Comparison of ENCODE assay signal across 15 cellular contexts in genomic region chr17:78910885-78911284, GRCh38. TPM values are rescaled to one million over a fixed set of nuclear protein-coding genes. Genes with fewer than 3 reads are reported as not detected.
DNase-seq lines count a peak whose midpoint lies in the region; ATAC-seq, FAIRE-seq and TF ChIP-seq lines count a peak whose summit lies in the region.
"Had no signal": no experiment of that assay in that cellular context is flagged by ENCODE, and none has a peak within 500 bp of the region (broad histone marks: within the 10 kb centered on the region; RNA-seq: fewer than 3 reads in every experiment).

No MANE protein-coding gene starts in this region.

- no peaks in the 10 kb centered on the region for H3K9me3 ChIP-seq in GM12878 (replicated peaks; ENCODE audit: control insufficient read depth, insufficient read depth, low read length)
- H3K9me3 ChIP-seq: psoas muscle had no signal

- DNase-seq in Right ventricle myocardium inferior (ENCODE audit: missing footprints) (peak; percentile 59), cardiac septum (ENCODE audit: low spot score) (no peak), GM12878 (ENCODE audit: low read depth, low spot score) (no peak), medulla oblongata (ENCODE audit: extremely low spot score) (peak; percentile 85), H4 (ENCODE audit: low spot score) (no peak)
- no peak for DNase-seq in activated CD8-positive, alpha-beta memory T cell treated with anti-CD3 and anti-CD28 coated beads, Interleukin-2, amount 50 U/mL, for 4 hours
- no peak for DNase-seq in activated CD4-positive, alpha-beta T cell treated with anti-CD3 and anti-CD28 coated beads for 36 hours
- DNase-seq: activated CD4-positive, alpha-beta T cell treated with anti-CD3 and anti-CD28 coated beads for 48 hours; activated T-cell treated with anti-CD3 and anti-CD28 coated beads, Interleukin-2, amount 50 U/mL, for 4 hours; dermis blood vessel endothelial cell; H7; NCI-H2107; psoas muscle had no signal

- H3K4me3 ChIP-seq in GM12878 = no peak overlapping the region
- H3K4me3 ChIP-seq: psoas muscle had no signal

- BruUV-seq in GM12878 (replicated peaks; lab: Mats Ljungman, UMichigan) = no TSS peak

- no peak for FAIRE-seq in GM12878 (lab: Jason Lieb, UNC)

- TF ChIP-seq CTCF in GM12878 (IDR thresholded peaks at IDR 0.05 in 2 of 3, conservative IDR thresholded peaks at IDR 0.05 in 1 of 3; ENCODE audit: control insufficient read depth in 2 of 3, extremely low read depth in 1 of 3, insufficient read depth in 1 of 3, low read depth in 3 of 3, low read length in 3 of 3) = no peak

- in situ Hi-C loops in GM12878 (cut with MboI) = no loop called here

- no peak overlapping the region for H3K27ac ChIP-seq in GM12878 (ENCODE audit: control insufficient read depth, insufficient read depth)
- H3K27ac ChIP-seq: 22Rv1, psoas muscle had no signal

- no peaks in the 10 kb centered on the region for H3K36me3 ChIP-seq in GM12878 (ENCODE audit: control insufficient read depth in 2 of 2, insufficient read depth in 2 of 2, low read length in 1 of 2)

- ATAC-seq in Right ventricle myocardium inferior (peak; percentile 68), GM12878 (no peak), GM19397 (IDR thresholded peaks at IDR 0.05; ENCODE audit: unreplicated experiment) (no peak)
- ATAC-seq in activated CD4-positive, alpha-beta T cell treated with anti-CD3 and anti-CD28 coated beads for 36 hours = no peak
- ATAC-seq: activated T-cell treated with anti-CD3 and anti-CD28 coated beads, Interleukin-2, amount 50 U/mL, for 4 hours; psoas muscle had no signal

- 15% methylated on average over 9 of the region's 9 CpGs for WGBS in GM12878 (ENCODE audit: insufficient coverage, insufficient replicate concordance, low lambda C conversion rate, missing lambda C conversion rate)

- RAD21 ChIA-PET in GM12878 (lab: Charles Lee; ENCODE audit: unreplicated experiment) = no interaction called here

- no peak overlapping the region for H3K27ac Mint-ChIP-seq in activated CD4-positive, alpha-beta T cell treated with anti-CD3 and anti-CD28 coated beads for 36 hours

- no peaks in the 10 kb centered on the region for H3K79me2 ChIP-seq in GM12878 (ENCODE audit: control insufficient read depth, insufficient read depth, low read length)

- no peak overlapping the region for H3K9ac ChIP-seq in GM12878 (ENCODE audit: control insufficient read depth, insufficient read depth, low read length)

- H3K27me3 Mint-ChIP-seq in activated CD4-positive, alpha-beta T cell treated with anti-CD3 and anti-CD28 coated beads for 36 hours = no peaks in the 10 kb centered on the region

- H3K36me3 Mint-ChIP-seq in activated CD4-positive, alpha-beta T cell treated with anti-CD3 and anti-CD28 coated beads for 36 hours (ENCODE audit: low read depth) = no peaks in the 10 kb centered on the region

- no peak overlapping the region for H3K4me3 Mint-ChIP-seq in activated CD4-positive, alpha-beta T cell treated with anti-CD3 and anti-CD28 coated beads for 36 hours
- H3K4me3 Mint-ChIP-seq: activated T-cell treated with anti-CD3 and anti-CD28 coated beads, Interleukin-2, amount 50 U/mL, for 4 hours had no signal

- H4K20me1 ChIP-seq in GM12878 (ENCODE audit: control insufficient read depth, insufficient read depth) = no peaks in the 10 kb centered on the region

- no peak for TF ChIP-seq EP300 in GM12878 (IDR thresholded peaks at IDR 0.05; ENCODE audit: borderline replicate concordance in 1 of 2, control insufficient read depth in 1 of 2, low read depth in 2 of 2, low read length in 2 of 2)

- TF ChIP-seq RAD21 in GM12878 (IDR thresholded peaks at IDR 0.05; ENCODE audit: insufficient read depth, low read depth, low read length) = no peak

- H3K4me1 Mint-ChIP-seq in activated CD4-positive, alpha-beta T cell treated with anti-CD3 and anti-CD28 coated beads for 36 hours = peaks cover 3% of the 10 kb centered on the region

- SMC1A ChIA-PET in GM12878 (lab: Charles Lee; ENCODE audit: uncharacterized antibody, unreplicated experiment) = no interaction called here

- no peaks in the 10 kb centered on the region; a peak in 3 of 4 replicates for H3K27me3 ChIP-seq in GM12878 (replicated peaks in 1 of 2; ENCODE audit: control insufficient read depth in 2 of 2, insufficient read depth in 2 of 2, low read length in 1 of 2)

- H3K4me2 ChIP-seq in GM12878 (ENCODE audit: control insufficient read depth, insufficient read depth) = no peak overlapping the region

- POLR2A ChIA-PET in GM12878 (lab: Charles Lee) = no interaction called here
- POLR2A ChIA-PET in activated CD4-positive, alpha-beta T cell treated with anti-CD3 and anti-CD28 coated beads for 36 hours (lab: Charles Lee) = no interaction called here

- no peaks in the 10 kb centered on the region for H3K9me3 Mint-ChIP-seq in activated CD4-positive, alpha-beta T cell treated with anti-CD3 and anti-CD28 coated beads for 36 hours (ENCODE audit: low read depth)
- H3K9me3 Mint-ChIP-seq: activated T-cell treated with anti-CD3 and anti-CD28 coated beads, Interleukin-2, amount 50 U/mL, for 4 hours had no signal

- no peak overlapping the region for H2AFZ ChIP-seq in GM12878 (ENCODE audit: control insufficient read depth, low read depth, low read length)

- intact Hi-C loops in Right ventricle myocardium inferior (cut with DNase I) = no loop called here
- intact Hi-C loops in cardiac septum (cut with DNase I) = no loop called here
- intact Hi-C loops in GM12878 (cut with micrococcal nuclease; ENCODE audit: unreplicated experiment) = no loop called here
- intact Hi-C loops in activated CD4-positive, alpha-beta T cell treated with anti-CD3 and anti-CD28 coated beads for 36 hours (cut with DNase I, micrococcal nuclease) = no loop called here

- CTCF ChIA-PET in GM12878 (lab: Yijun Ruan, JAX) = interaction anchor here (1.2 kb wide), 1 partner anchor 36 kb away, joined by 3 read pairs; no protein-coding TSS in a partner anchor
- CTCF ChIA-PET in activated CD4-positive, alpha-beta T cell treated with anti-CD3 and anti-CD28 coated beads for 36 hours (lab: Charles Lee) = interaction anchor here (0.7 kb wide), 1 partner anchor 19 kb away, joined by 3 read pairs; no protein-coding TSS in a partner anchor

- H3K4me1 ChIP-seq in GM12878 (ENCODE audit: control insufficient read depth, insufficient read depth, low read length) = no peaks in the 10 kb centered on the region
- H3K4me1 ChIP-seq: psoas muscle had no signal

- TF ChIP-seq POLR2A in GM12878 (IDR thresholded peaks at IDR 0.05; ENCODE audit: low read depth, low read length) = no peak

TF ChIP-seq in GM12878, 131 proteins besides CTCF, POLR2A, EP300 and RAD21:
- TF ChIP-seq NR2F1 (conservative IDR thresholded peaks at IDR 0.05) (no peak), SPI1 (IDR thresholded peaks at IDR 0.05; ENCODE audit: borderline replicate concordance, insufficient read depth, low read depth, low read length) (0 out of 2 replicates have a peak, but pooled peaks have one; percentile 2)

RNA-seq across cellular contexts. Expression of gene CEP295NL, which starts 7.9 kb away (rescaled TPM):
- total RNA-seq in Right ventricle myocardium inferior = 0.60 TPM
- total RNA-seq in cardiac septum = 1.6 TPM
- total RNA-seq in GM12878 (2013; cell fraction: nucleolus; rRNA removed) = not detected in 2 replicates
- not detected in 2 replicates for total RNA-seq in GM12878 (2014; rRNA removed)
- total RNA-seq in GM12878 (2014; rRNA removed; fragmentation: Illumina TruSeq; extraction: Trizol) = not detected in 2 replicates
- total RNA-seq in GM12878 (2021) = not detected in 2 replicates
- not detected for polyA plus RNA-seq in GM12878 (2011; ENCODE audit: low read depth)
- polyA plus RNA-seq in GM12878 (2011; rRNA removed) = not detected in 2 replicates
- polyA plus RNA-seq in GM12878 (2011; cell fraction: cytosol; rRNA removed) = not detected in 2 replicates
- polyA plus RNA-seq in GM12878 (2011; cell fraction: nucleus; rRNA removed) = not detected in 2 replicates
- not detected in 2 replicates for polyA plus RNA-seq in GM12878 (2012)
- not detected in 2 replicates for polyA plus RNA-seq in GM12878 (2014; fragmentation: Illumina TruSeq; extraction: Trizol)
- not detected for polyA plus RNA-seq in GM12878 (2014; fragmentation: Nextera tagmentation; extraction: Ambion mirVana)
- not detected in 2 replicates for polyA plus RNA-seq in GM12878 (2014; rRNA removed)
- not detected for polyA plus RNA-seq in GM12878 (2016; fragmentation: Nextera tagmentation; extraction: Ambion mirVana)
- not detected in 2 replicates for polyA minus RNA-seq in GM12878 (2011; rRNA and poly(A)+ RNA removed)
- not detected in 2 replicates for polyA minus RNA-seq in GM12878 (2011; cell fraction: cytosol; rRNA and poly(A)+ RNA removed)
- not detected in 2 replicates for polyA minus RNA-seq in GM12878 (2011; cell fraction: nucleus; rRNA and poly(A)+ RNA removed)
- total RNA-seq in H4 (2014; rRNA removed; shearing (Covaris generic)) = not detected in 2 replicates
- total RNA-seq in activated CD4-positive, alpha-beta T cell treated with anti-CD3 and anti-CD28 coated beads for 36 hours = not detected
- total RNA-seq: activated T-cell treated with anti-CD3 and anti-CD28 coated beads, Interleukin-2, amount 50 U/mL, for 4 hours had no signal

RNA-seq across cellular contexts. Expression of gene TIMP2, which starts 14.3 kb away (rescaled TPM):
- total RNA-seq in Right ventricle myocardium inferior = 138 TPM
- total RNA-seq in cardiac septum = 95.5 TPM
- not detected in 2 replicates for total RNA-seq in GM12878 (2013; cell fraction: nucleolus; rRNA removed)
- not detected in 2 replicates for total RNA-seq in GM12878 (2014; rRNA removed)
- total RNA-seq in GM12878 (2014; rRNA removed; fragmentation: Illumina TruSeq; extraction: Trizol) = not detected in 2 replicates
- 0.41 and 0.64 TPM in 2 replicates for total RNA-seq in GM12878 (2021)
- polyA plus RNA-seq in GM12878 (2011; ENCODE audit: low read depth) = not detected
- polyA plus RNA-seq in GM12878 (2011; rRNA removed) = 0.03 TPM in 1 of 2 replicates, not detected in the other
- polyA plus RNA-seq in GM12878 (2011; cell fraction: cytosol; rRNA removed) = 0.02 TPM in 1 of 2 replicates, not detected in the other
- not detected in 2 replicates for polyA plus RNA-seq in GM12878 (2011; cell fraction: nucleus; rRNA removed)
- polyA plus RNA-seq in GM12878 (2012) = not detected in 2 replicates
- not detected in 2 replicates for polyA plus RNA-seq in GM12878 (2014; fragmentation: Illumina TruSeq; extraction: Trizol)
- not detected for polyA plus RNA-seq in GM12878 (2014; fragmentation: Nextera tagmentation; extraction: Ambion mirVana)
- not detected in 2 replicates for polyA plus RNA-seq in GM12878 (2014; rRNA removed)
- polyA plus RNA-seq in GM12878 (2016; fragmentation: Nextera tagmentation; extraction: Ambion mirVana) = under 1 TPM in 1 of 2 experiments, not detected in 1; 0.04 TPM
- not detected in 2 replicates for polyA minus RNA-seq in GM12878 (2011; rRNA and poly(A)+ RNA removed)
- polyA minus RNA-seq in GM12878 (2011; cell fraction: cytosol; rRNA and poly(A)+ RNA removed) = not detected in 2 replicates
- not detected in 2 replicates for polyA minus RNA-seq in GM12878 (2011; cell fraction: nucleus; rRNA and poly(A)+ RNA removed)
- 59.0 and 73.3 TPM in 2 replicates for total RNA-seq in H4 (2014; rRNA removed; shearing (Covaris generic))
- 1 to 10 TPM; 1.6 to 1.9 TPM for total RNA-seq in activated CD4-positive, alpha-beta T cell treated with anti-CD3 and anti-CD28 coated beads for 36 hours

Comparison
In these comparisons a context has a peak if more than half of its experiments do, and no peak if none do; other contexts are left out.
1. DNase-seq: peak in Right ventricle myocardium inferior (single experiment) and medulla oblongata (single experiment); none in cardiac septum (single experiment), GM12878 (single experiment), activated CD8-positive, alpha-beta memory T cell treated with anti-CD3 and anti-CD28 coated beads, Interleukin-2, amount 50 U/mL, for 4 hours (single experiment), H4 (single experiment) and activated CD4-positive, alpha-beta T cell treated with anti-CD3 and anti-CD28 coated beads for 36 hours (single experiment).
2. RNA of gene TIMP2, which starts 14.3 kb away (total RNA-seq): 138 TPM in Right ventricle myocardium inferior (single experiment), 95.5 TPM in cardiac septum (single experiment) and 59.0 to 73.3 TPM in H4; 1.6 to 1.9 TPM in activated CD4-positive, alpha-beta T cell treated with anti-CD3 and anti-CD28 coated beads for 36 hours and 0.41 to 0.64 TPM in GM12878; every median in the first group is over 10 times any median in the second.